Comparison of ENCODE assay signal across 24 cellular contexts in the genomic region with DNA sequence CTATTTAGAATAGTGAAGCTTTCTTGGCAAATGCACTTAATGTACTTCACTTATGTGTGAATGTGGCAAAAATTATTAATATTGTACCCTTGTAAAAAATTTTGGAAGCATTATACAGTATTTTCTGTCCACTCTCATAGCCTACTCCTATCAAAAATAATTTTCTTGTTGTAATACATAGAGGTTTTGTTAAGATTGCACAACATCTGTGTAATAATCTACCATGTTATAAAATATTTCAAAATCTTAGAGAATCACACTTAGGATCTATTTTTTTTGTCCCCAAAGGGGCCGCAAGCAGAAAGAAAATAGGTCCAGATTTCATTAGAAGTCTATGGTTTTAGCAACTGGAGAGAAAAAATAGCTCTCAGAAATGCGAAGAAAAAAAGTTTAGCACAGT.
DNase-seq lines count a peak whose midpoint lies in the region; ATAC-seq, FAIRE-seq and TF ChIP-seq lines count a peak whose summit lies in the region.
"Had no signal": no experiment of that assay in that cellular context is flagged by ENCODE, and none has a peak within 500 bp of the region (broad histone marks: within the 10 kb centered on the region; RNA-seq: fewer than 3 reads in every experiment).

No MANE protein-coding gene starts in this region.

- no peak overlapping the region for H3K23ac ChIP-seq in IMR-90 (ENCODE audit: low read depth, low read length)

- DNase-seq in HepG2 (ENCODE audit: low spot score) = no peak
- no peak for DNase-seq in right lobe of liver
- DNase-seq in IMR-90 = no peak
- DNase-seq in K562 (ENCODE audit: extremely low read depth in 1 of 4, low spot score in 3 of 4) = no peak
- DNase-seq in GM10248 (ENCODE audit: extremely low spot score) = no peak
- no peak for DNase-seq in tibial nerve (ENCODE audit: low spot score in 2 of 2)
- DNase-seq: AML-193; Caco-2; CD4-positive, alpha-beta T cell; CD8-positive, alpha-beta T cell; DMS 273 treated with DMSO at 0.1 percent for 48 hours; DMS153; DMS53; DMS79; DND-41; EL; GDM1 had no signal

- H4K5ac ChIP-seq in IMR-90 (ENCODE audit: low read depth, low read length) = no peak overlapping the region

- H3K9me1 ChIP-seq in IMR-90 (ENCODE audit: insufficient read depth, low read length) = no peaks in the 10 kb centered on the region
- no peaks in the 10 kb centered on the region for H3K9me1 ChIP-seq in K562 (ENCODE audit: control insufficient read depth, insufficient read depth, low read length)

- no peak overlapping the region for H3K27ac ChIP-seq in HepG2 (ENCODE audit: extremely low read length, insufficient read depth, low read length)
- no peak overlapping the region for H3K27ac ChIP-seq in right lobe of liver
- no peak overlapping the region for H3K27ac ChIP-seq in IMR-90 (ENCODE audit: insufficient read depth, low read length)
- H3K27ac ChIP-seq in K562 (ENCODE audit: extremely low read depth, low read depth, low read length) = no peak overlapping the region
- H3K27ac ChIP-seq in tibial nerve = no peak overlapping the region
- H3K27ac ChIP-seq: 22Rv1; A549; BLaER1 treated with 17β-estradiol and CSF1 and Interleukin-3, amounts not matched to agents 10 nM and 100 nM; C4-2B had no signal

- CTCF ChIA-PET in HepG2 (lab: Yijun Ruan, JAX; ENCODE audit: low intra/inter-chr PET ratio, low total read pairs) (no interaction called here), IMR-90 (lab: Yijun Ruan, JAX) (no interaction called here), K562 (lab: Yijun Ruan, JAX; ENCODE audit: low intra/inter-chr PET ratio) (no interaction called here), GM10248 (lab: Yijun Ruan, JAX) (interaction anchor here (1.7 kb wide), 1 partner anchor 15 kb away, joined by 6 read pairs; no protein-coding TSS in a partner anchor)

- no peak overlapping the region for H3K9ac ChIP-seq in HepG2 (ENCODE audit: insufficient read depth, low read depth, low read length)
- no peak overlapping the region for H3K9ac ChIP-seq in IMR-90 (ENCODE audit: low read depth, low read length)
- no peak overlapping the region for H3K9ac ChIP-seq in K562 (ENCODE audit: insufficient read depth in 1 of 2, low read depth in 2 of 2, low read length in 2 of 2)
- H3K9ac ChIP-seq: BLaER1 treated with 17β-estradiol and CSF1 and Interleukin-3, amounts not matched to agents 10 nM and 100 nM had no signal

- intact Hi-C loops in HepG2 (cut with micrococcal nuclease; ENCODE audit: unreplicated experiment) = no loop called here
- intact Hi-C loops in right lobe of liver (cut with DNase I) = no loop called here
- intact Hi-C loops in IMR-90 (cut with micrococcal nuclease) = no loop called here
- intact Hi-C loops in K562 (cut with micrococcal nuclease) = no loop called here

- TF ChIP-seq POLR2A in HepG2 (IDR thresholded peaks at IDR 0.05; ENCODE audit: insufficient read depth in 1 of 2, low read depth in 2 of 2, low read length in 2 of 2) = no peak
- no peak for TF ChIP-seq POLR2A in right lobe of liver (IDR thresholded peaks at IDR 0.05)
- no peak for TF ChIP-seq POLR2A in IMR-90 (IDR thresholded peaks at IDR 0.05; ENCODE audit: low read depth, low read length)
- no peak for TF ChIP-seq POLR2A in K562 (conservative IDR thresholded peaks at IDR 0.05)
- no peak for TF ChIP-seq POLR2A in tibial nerve (IDR thresholded peaks at IDR 0.05)

- H3K14ac ChIP-seq in IMR-90 (replicated peaks; ENCODE audit: low read depth, low read length) = no peak overlapping the region

- H4K8ac ChIP-seq in IMR-90 (ENCODE audit: low read depth in 2 of 2, low read length in 2 of 2) = no peak overlapping the region

- BruUV-seq in HepG2 (replicated peaks; lab: Mats Ljungman, UMichigan) (no TSS peak), IMR-90 (replicated peaks; lab: Mats Ljungman, UMichigan) (no TSS peak), K562 (replicated peaks; lab: Mats Ljungman, UMichigan) (no TSS peak)

- H3K4me2 ChIP-seq in HepG2 (ENCODE audit: low read depth, low read length) = no peak overlapping the region
- no peak overlapping the region for H3K4me2 ChIP-seq in IMR-90 (ENCODE audit: low read depth, low read length)
- H3K4me2 ChIP-seq in K562 (ENCODE audit: insufficient read depth, low read length) = no peak overlapping the region
- H3K4me2 ChIP-seq: A549; BLaER1 treated with 17β-estradiol and CSF1 and Interleukin-3, amounts not matched to agents 10 nM and 100 nM had no signal

- ATAC-seq in HepG2 = no peak
- no peak for ATAC-seq in right lobe of liver
- ATAC-seq in IMR-90 (ENCODE audit: low read depth) = no peak
- ATAC-seq in K562 = no peak
- ATAC-seq in HG03175 (IDR thresholded peaks at IDR 0.05; ENCODE audit: unreplicated experiment) = no peak
- ATAC-seq: A549; CD8-positive, alpha-beta T cell had no signal

- TF ChIP-seq RAD21 in HepG2 (CRISPR knock-in tag; IDR thresholded peaks at IDR 0.05) (no peak), IMR-90 (IDR thresholded peaks at IDR 0.05; ENCODE audit: low read length) (no peak), K562 (CRISPR knock-in tag; conservative IDR thresholded peaks at IDR 0.05 in 1 of 2, IDR thresholded peaks at IDR 0.05 in 1 of 2) (no peak)

- no peak overlapping the region for H3K18ac ChIP-seq in IMR-90 (ENCODE audit: low read depth, low read length)

- H3K4me1 ChIP-seq in HepG2 (ENCODE audit: insufficient read depth, low read length) = no peaks in the 10 kb centered on the region
- no peaks in the 10 kb centered on the region for H3K4me1 ChIP-seq in right lobe of liver
- no peaks in the 10 kb centered on the region for H3K4me1 ChIP-seq in IMR-90 (ENCODE audit: control insufficient read depth, insufficient read depth, low read length)
- H3K4me1 ChIP-seq in K562 (replicated peaks in 1 of 2; ENCODE audit: control insufficient read depth in 2 of 2, insufficient read depth in 2 of 2, low read length in 2 of 2) = no peaks in the 10 kb centered on the region; a peak in 1 of 5 replicates
- H3K4me1 ChIP-seq in tibial nerve = no peaks in the 10 kb centered on the region
- H3K4me1 ChIP-seq: A549; BLaER1 treated with 17β-estradiol and CSF1 and Interleukin-3, amounts not matched to agents 10 nM and 100 nM; Caco-2 had no signal

- H2BK20ac ChIP-seq in IMR-90 (ENCODE audit: low read depth, low read length) = no peak overlapping the region

- H4K20me1 ChIP-seq in HepG2 (ENCODE audit: insufficient read depth, low read length) (no peaks in the 10 kb centered on the region), IMR-90 (ENCODE audit: insufficient read depth, low read length) (no peaks in the 10 kb centered on the region), K562 (replicated peaks; ENCODE audit: control insufficient read depth, insufficient read depth, low read length) (no peaks in the 10 kb centered on the region)
- H4K20me1 ChIP-seq: BLaER1 treated with 17β-estradiol and CSF1 and Interleukin-3, amounts not matched to agents 10 nM and 100 nM had no signal

- H3K36me3 ChIP-seq in HepG2 (replicated peaks in 1 of 2; ENCODE audit: control insufficient read depth in 1 of 2, insufficient read depth in 2 of 2, low read length in 2 of 2) (no peaks in the 10 kb centered on the region), right lobe of liver (no peaks in the 10 kb centered on the region), IMR-90 (ENCODE audit: control insufficient read depth, insufficient read depth, low read length) (no peaks in the 10 kb centered on the region), K562 (ENCODE audit: control insufficient read depth, insufficient read depth, low read length) (no peaks in the 10 kb centered on the region), tibial nerve (no peaks in the 10 kb centered on the region)
- H3K36me3 ChIP-seq: BLaER1 treated with 17β-estradiol and CSF1 and Interleukin-3, amounts not matched to agents 10 nM and 100 nM had no signal

- no peak overlapping the region for H2BK5ac ChIP-seq in IMR-90 (ENCODE audit: low read depth, low read length, poor library complexity, severe bottlenecking)

- no peak overlapping the region for H3K56ac ChIP-seq in IMR-90 (ENCODE audit: extremely low read depth, insufficient read depth, low read length)

- no peak for FAIRE-seq in HepG2 (lab: Jason Lieb, UNC)
- no peak for FAIRE-seq in K562 (lab: Jason Lieb, UNC)
- FAIRE-seq: A549, GM12891, GM19239 had no signal

- dilution Hi-C loops in IMR-90 (cut with HindIII; ENCODE audit: low sequenced_read_pairs, unreplicated experiment) = no loop called here

- no peaks in the 10 kb centered on the region for H3K79me2 ChIP-seq in HepG2 (ENCODE audit: insufficient read depth, low read length)
- no peaks in the 10 kb centered on the region; the same call in 2 of the 3 replicates for H3K79me2 ChIP-seq in K562 (ENCODE audit: control insufficient read depth, insufficient read depth, low read length)

- TF ChIP-seq CTCF in HepG2 (CRISPR knock-in tag; IDR thresholded peaks at IDR 0.05) (no peak), right lobe of liver (IDR thresholded peaks at IDR 0.05) (no peak), IMR-90 (conservative IDR thresholded peaks at IDR 0.05; ENCODE audit: low read depth, low read length) (no peak), K562 (IDR thresholded peaks at IDR 0.05 in 2 of 3, conservative IDR thresholded peaks at IDR 0.05 in 1 of 3; ENCODE audit: insufficient read depth in 2 of 3, low read depth in 1 of 3, low read length in 3 of 3) (no peak), GM10248 (IDR thresholded peaks at IDR 0.05; ENCODE audit: control extremely low read depth, extremely low read depth, low read depth, missing control alignments) (no peak), tibial nerve (IDR thresholded peaks at IDR 0.05) (no peak)

- no peak overlapping the region for H2BK15ac ChIP-seq in IMR-90 (ENCODE audit: low read depth, low read length)

- no peak overlapping the region for H3K4ac ChIP-seq in IMR-90 (ENCODE audit: low read depth, low read length)

- H3K27me3 ChIP-seq in HepG2 (ENCODE audit: control insufficient read depth in 1 of 2, insufficient read depth in 2 of 2, low read length in 2 of 2) = no peaks in the 10 kb centered on the region
- no peaks in the 10 kb centered on the region for H3K27me3 ChIP-seq in right lobe of liver
- no peaks in the 10 kb centered on the region for H3K27me3 ChIP-seq in IMR-90 (ENCODE audit: control insufficient read depth, insufficient read depth, low read length)
- H3K27me3 ChIP-seq in K562 (ENCODE audit: control insufficient read depth in 2 of 2, insufficient read depth in 2 of 2, low read length in 2 of 2) = no peaks in the 10 kb centered on the region
- no peaks in the 10 kb centered on the region for H3K27me3 ChIP-seq in tibial nerve
- H3K27me3 ChIP-seq: BLaER1 treated with 17β-estradiol and CSF1 and Interleukin-3, amounts not matched to agents 10 nM and 100 nM had no signal

- no peak overlapping the region for H2AK9ac ChIP-seq in IMR-90 (replicated peaks; ENCODE audit: low read depth, low read length, poor library complexity)

- WGBS in HepG2 (ENCODE audit: low lambda C conversion rate) = 13% methylated on average over 2 of the region's 2 CpGs
- WGBS in right lobe of liver (ENCODE audit: insufficient coverage, low coverage, low lambda C conversion rate, missing lambda C conversion rate) = 65% methylated on average over 2 of the region's 2 CpGs
- no CpG with 5 or more reads among the region's 2 CpGs for WGBS in IMR-90 (ENCODE audit: extremely low coverage in 2 of 2, insufficient read length in 1 of 2), 2 experiments
- 12% methylated on average over 2 of the region's 2 CpGs for WGBS in K562 (ENCODE audit: insufficient coverage, low coverage, missing lambda C conversion rate)
- WGBS in tibial nerve, 2 donors = 64 to 66% methylated on average over 2 of the region's 2 CpGs

- no peak overlapping the region for H2BK120ac ChIP-seq in IMR-90 (ENCODE audit: low read depth, low read length)

- in situ Hi-C loops in HepG2 (cut with HindIII; ENCODE audit: extremely low pct_ligation_motif_present, low pct_unique_long_range_greater_than_20kb) = no loop called here
- in situ Hi-C loops in IMR-90 (cut with MboI; ENCODE audit: low sequenced_read_pairs) = no loop called here
- in situ Hi-C loops in K562 (cut with MboI) = no loop called here

- POLR2A ChIA-PET in HepG2 (lab: Yijun Ruan, JAX) (no interaction called here), IMR-90 (lab: Charles Lee; ENCODE audit: unreplicated experiment) (no interaction called here), K562 (lab: Yijun Ruan, JAX) (no interaction called here), GM10248 (lab: Yijun Ruan, JAX) (no interaction called here)

- H3K4me3 ChIP-seq in HepG2 (replicated peaks in 1 of 3; ENCODE audit: insufficient read depth in 1 of 3, low read depth in 2 of 3, low read length in 3 of 3) (no peak overlapping the region), right lobe of liver (no peak overlapping the region), IMR-90 (ENCODE audit: insufficient read depth, low read depth, low read length) (no peak overlapping the region), K562 (no peak overlapping the region), tibial nerve (no peak overlapping the region)
- H3K4me3 ChIP-seq: A549; BLaER1 treated with 17β-estradiol and CSF1 and Interleukin-3, amounts not matched to agents 10 nM and 100 nM had no signal

- no peak overlapping the region for H4K91ac ChIP-seq in IMR-90 (ENCODE audit: insufficient read depth, low read depth, low read length)

- TF ChIP-seq EP300 in HepG2 (IDR thresholded peaks at IDR 0.05; ENCODE audit: low read depth in 2 of 2, low read length in 2 of 2) = no peak
- no peak for TF ChIP-seq EP300 in HepG2 (CRISPR knock-in tag; IDR thresholded peaks at IDR 0.05; ENCODE audit: borderline replicate concordance)
- no peak for TF ChIP-seq EP300 in K562 (IDR thresholded peaks at IDR 0.05; ENCODE audit: low read length)
- no peak for TF ChIP-seq EP300 in tibial nerve (IDR thresholded peaks at IDR 0.05)

- H3K9me3 ChIP-seq in HepG2 (ENCODE audit: low read length) (peaks cover 45% of the 10 kb centered on the region), right lobe of liver (no peaks in the 10 kb centered on the region), IMR-90 (ENCODE audit: control insufficient read depth, insufficient read depth, low read length) (peaks cover 9% of the 10 kb centered on the region), K562 (replicated peaks; ENCODE audit: control insufficient read depth, insufficient read depth, low read depth, low read length) (no peaks in the 10 kb centered on the region; the same call in 1 of the 2 replicates), tibial nerve (no peaks in the 10 kb centered on the region)
- H3K9me3 ChIP-seq: A549; BLaER1 treated with 17β-estradiol and CSF1 and Interleukin-3, amounts not matched to agents 10 nM and 100 nM; Caco-2 had no signal

- H3K79me1 ChIP-seq in IMR-90 (ENCODE audit: low read depth in 1 of 2, low read length in 2 of 2) = no peaks in the 10 kb centered on the region

- H2AFZ ChIP-seq in HepG2 (ENCODE audit: low read length) = no peak overlapping the region
- no peak overlapping the region for H2AFZ ChIP-seq in IMR-90 (replicated peaks; ENCODE audit: low read length, poor library complexity)
- H2AFZ ChIP-seq in K562 (ENCODE audit: low read depth, low read length) = no peak overlapping the region

- H2AK5ac ChIP-seq in IMR-90 (ENCODE audit: low read depth, low read length) = no peak overlapping the region

Comparison
In these comparisons a context has a peak if more than half of its experiments do, and no peak if none do; other contexts are left out.
1. Of the 241 proteins assayed by ChIP-seq in both HepG2 and K562: peak only in HepG2: none; only in K562: CEBPG; in both: CEBPB; in neither: 239.